ENCODE assay signal across 18 cellular contexts in genomic region chrX:136097871-136098805, GRCh38.
"Had no signal": no experiment of that assay in that cellular context is flagged by ENCODE, and none has a peak within 500 bp of the region (broad histone marks: within the 10 kb centered on the region; RNA-seq: fewer than 3 reads in every experiment).

No MANE protein-coding gene starts in this region.

- H3K4me3 Mint-ChIP-seq: activated CD4-positive, alpha-beta memory T cell treated with anti-CD3 and anti-CD28 coated beads, Interleukin-2, amount 10 ng/mL, durations not matched to agents 7 days and 5 days; activated naive CD8-positive, alpha-beta T cell; activated T-cell treated with anti-CD3 and anti-CD28 coated beads, Interleukin-2, amount 50 U/mL, for 24 hours; central memory CD8-positive, alpha-beta T cell; neural progenitor cell had no signal

- H2AFZ ChIP-seq: neural progenitor cell had no signal

- H3K9me3 Mint-ChIP-seq: activated CD4-positive, alpha-beta memory T cell treated with anti-CD3 and anti-CD28 coated beads, Interleukin-2, amount 10 ng/mL, durations not matched to agents 7 days and 5 days; activated T-cell treated with anti-CD3 and anti-CD28 coated beads, Interleukin-2, amount 50 U/mL, for 24 hours; central memory CD8-positive, alpha-beta T cell had no signal

- H3K27ac Mint-ChIP-seq: activated CD4-positive, alpha-beta memory T cell treated with anti-CD3 and anti-CD28 coated beads, Interleukin-2, amount 10 ng/mL, durations not matched to agents 7 days and 5 days; activated naive CD8-positive, alpha-beta T cell; activated T-cell treated with anti-CD3 and anti-CD28 coated beads, Interleukin-2, amount 50 U/mL, for 24 hours; neural progenitor cell had no signal

- H3K9ac ChIP-seq: neural progenitor cell had no signal

- H3K4me3 ChIP-seq: lung, neural progenitor cell, ovary had no signal

- H3K4me1 Mint-ChIP-seq: activated CD4-positive, alpha-beta memory T cell treated with anti-CD3 and anti-CD28 coated beads, Interleukin-2, amount 10 ng/mL, durations not matched to agents 7 days and 5 days; central memory CD8-positive, alpha-beta T cell; neural progenitor cell had no signal

- H3K27ac ChIP-seq: brain microvascular endothelial cell, neural progenitor cell, ovary, VCaP had no signal

- H3K27me3 Mint-ChIP-seq: activated CD4-positive, alpha-beta memory T cell treated with anti-CD3 and anti-CD28 coated beads, Interleukin-2, amount 10 ng/mL, durations not matched to agents 7 days and 5 days; activated naive CD8-positive, alpha-beta T cell; central memory CD8-positive, alpha-beta T cell had no signal

- H3K4me1 ChIP-seq: neural progenitor cell had no signal

- DNase-seq: activated CD4-positive, alpha-beta memory T cell treated with anti-CD3 and anti-CD28 coated beads, Interleukin-2, amount 10 ng/mL, durations not matched to agents 7 days and 5 days; activated gamma-delta T cell; activated T-cell treated with anti-CD3 and anti-CD28 coated beads, Interleukin-2, amount 50 U/mL, for 24 hours; amygdala; brain microvascular endothelial cell; cortex of kidney; effector CD8-positive, alpha-beta T cell; foreskin fibroblast; hippocampal formation; midbrain; ovary; stimulated activated CD4-positive, alpha-beta T cell treated with anti-CD3 and anti-CD28 coated beads, Interleukin-1b, Interleukin-23, amount 100 ng/mL, for 48 hours; T-helper 9 cell had no signal

- H3K4me2 ChIP-seq: neural progenitor cell had no signal

- H3K27me3 ChIP-seq: brain microvascular endothelial cell, neural progenitor cell, ovary had no signal

- H3K36me3 Mint-ChIP-seq: activated naive CD8-positive, alpha-beta T cell; neural progenitor cell had no signal

- H3K9me3 ChIP-seq: ovary had no signal
